Comparison of ENCODE assay signal across 8 cellular contexts in the genomic region with DNA sequence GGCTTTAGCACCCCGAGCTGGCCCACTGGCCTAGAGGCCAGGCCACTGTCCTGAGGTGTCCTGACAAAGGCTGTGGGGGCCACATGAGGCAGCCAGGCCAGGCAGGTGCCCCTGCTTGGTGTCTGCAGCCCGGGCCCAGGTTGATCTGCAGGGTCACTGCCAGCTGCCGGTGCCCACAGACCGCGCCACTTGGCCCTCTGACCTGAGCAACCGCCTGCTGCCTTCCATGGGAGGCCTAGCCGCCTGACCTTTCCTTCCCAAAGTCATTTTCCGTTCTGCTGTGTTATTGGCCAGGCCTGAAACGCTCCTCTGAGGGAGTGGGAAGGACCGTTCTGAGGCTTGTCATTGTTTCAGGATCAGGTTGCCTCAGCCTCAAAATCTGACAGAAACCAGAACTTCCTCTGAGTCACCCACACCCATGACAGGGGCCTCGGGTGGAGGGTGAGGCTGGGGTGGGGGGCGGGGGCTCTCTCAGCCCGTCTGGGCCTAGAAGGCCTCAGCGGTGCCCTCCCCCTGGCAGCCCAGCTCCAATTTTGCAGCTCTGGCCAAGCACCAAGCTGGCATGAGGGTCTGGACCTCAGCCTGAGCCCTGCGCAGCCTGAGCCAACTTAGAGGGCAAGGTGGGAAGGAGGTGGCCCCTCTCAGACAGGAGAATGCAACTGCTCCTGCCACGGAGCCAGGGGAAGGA.
DNase-seq lines count a peak whose midpoint lies in the region; ATAC-seq and TF ChIP-seq lines count a peak whose summit lies in the region.

No MANE protein-coding gene starts in this region.

- DNase-seq in NB4 (ENCODE audit: low read depth) = peak; percentile 84
- DNase-seq in activated effector memory CD4-positive, alpha-beta T cell treated with Interleukin-2 at 50 U/mL for 16 hours = peak; percentile 34
- peak; percentile 75 for DNase-seq in Right ventricle myocardium superior
- peak; percentile 40 for DNase-seq in stimulated activated CD4-positive, alpha-beta T cell treated with anti-CD3 and anti-CD28 coated beads, Interleukin-12 subunit alpha, Interleukin-12 subunit beta, amount 100 ng/mL, for 4 hours
- no peak for DNase-seq in HAP-1 (ENCODE audit: low spot score in 2 of 2)
- no peak for DNase-seq in NCI-H2107 (lab: John Stamatoyannopoulos, UW)

- H3K27ac ChIP-seq in BLaER1 = peak overlapping the region; percentile 71

- H3K4me3 ChIP-seq in BLaER1 = no peak overlapping the region
- H3K4me3 ChIP-seq in NB4 (ENCODE audit: low read depth, low read length) = no peak overlapping the region
- no peak overlapping the region for H3K4me3 ChIP-seq in HAP-1

- ATAC-seq in GM21723 (IDR thresholded peaks at IDR 0.05; ENCODE audit: unreplicated experiment) (peak; percentile 93), Right ventricle myocardium superior (ENCODE audit: poor library complexity) (peak; percentile 85)

- H3K4me1 ChIP-seq in BLaER1 (peaks cover 29% of the 10 kb centered on the region), HAP-1 (peaks cover 6% of the 10 kb centered on the region)

- no peak for TF ChIP-seq POLR2A in NB4 (IDR thresholded peaks at IDR 0.05; ENCODE audit: extremely low read depth, insufficient read length)

- no peaks in the 10 kb centered on the region for H3K36me3 ChIP-seq in BLaER1
- no peaks in the 10 kb centered on the region for H3K36me3 ChIP-seq in HAP-1 (replicated peaks)

- H3K27me3 ChIP-seq in BLaER1 (no peaks in the 10 kb centered on the region), HAP-1 (ENCODE audit: low read depth) (no peaks in the 10 kb centered on the region; the same call in 1 of the 2 replicates)

- in situ Hi-C loops in HAP-1 (cut with MboI; ENCODE audit: low sequenced_read_pairs) = no loop called here

- H3K9ac ChIP-seq in BLaER1 = peak overlapping the region; percentile 57; the same call in 1 of the 2 replicates

- H4K20me1 ChIP-seq in BLaER1 = no peaks in the 10 kb centered on the region

- TF ChIP-seq CTCF in NB4 (IDR thresholded peaks at IDR 0.05; ENCODE audit: low read depth, low read length) = no peak

- intact Hi-C loops in Right ventricle myocardium superior (cut with DNase I) = loop anchor here (10.0 kb wide), 1 partner anchor 280 kb away; no protein-coding TSS in a partner anchor

- H3K9me3 ChIP-seq in BLaER1 = 0 out of 2 replicates have a peak, but pooled peaks cover 11% of the 10 kb centered on the region
- H3K9me3 ChIP-seq in HAP-1 = peaks cover 3% of the 10 kb centered on the region

- peak overlapping the region; percentile 70 for H3K4me2 ChIP-seq in BLaER1

Comparison
In these comparisons a context has a peak if more than half of its experiments do, and no peak if none do; other contexts are left out.
1. DNase-seq: peak in NB4 (single experiment), activated effector memory CD4-positive, alpha-beta T cell treated with Interleukin-2 at 50 U/mL for 16 hours (single experiment), Right ventricle myocardium superior (single experiment) and stimulated activated CD4-positive, alpha-beta T cell treated with anti-CD3 and anti-CD28 coated beads, Interleukin-12 subunit alpha, Interleukin-12 subunit beta, amount 100 ng/mL, for 4 hours (single experiment); none in HAP-1 (0 of 2) and NCI-H2107 (single experiment).